Comparison of ENCODE assay signal across 8 cellular contexts in genomic region chr2:70141754-70142589, GRCh38. TPM values are rescaled to one million over a fixed set of nuclear protein-coding genes. Genes with fewer than 3 reads are reported as not detected.
DNase-seq lines count a peak whose midpoint lies in the region; ATAC-seq and TF ChIP-seq lines count a peak whose summit lies in the region.

No MANE protein-coding gene starts in this region.

- POLR2A ChIA-PET in AG04450 (lab: Yijun Ruan, JAX): interaction anchor here (1.0 to 4.5 kb wide), 7 partner anchors 17 to 417 kb away, joined by 3 to 23 read pairs (median 5); partner anchors contain the start of genes C2orf42, MXD1 and PCBP1

- H3K9me3 ChIP-seq in AG04450 (ENCODE audit: control insufficient read depth, insufficient read depth, low read length) (no peaks in the 10 kb centered on the region), hepatocyte (ENCODE audit: low read depth) (no peaks in the 10 kb centered on the region), gastrocnemius medialis (no peaks in the 10 kb centered on the region)

- H3K9me2 ChIP-seq in hepatocyte (replicated peaks; ENCODE audit: insufficient read depth): no peaks in the 10 kb centered on the region

- DNase-seq in AG04450 (ENCODE audit: low read depth, low spot score) (no peak), NCI-H69 (lab: John Stamatoyannopoulos, UW) (peak; percentile 82), amniotic epithelial cell (ENCODE audit: low read depth) (peak; percentile 38), hepatocyte (ENCODE audit: low spot score) (no peak), gastrocnemius medialis (peak; percentile 67 to 89), GM19240 (ENCODE audit: insufficient read length, low spot score) (no peak)

- CTCF ChIA-PET in AG04450 (lab: Charles Lee): interaction anchor here (0.6 to 3.0 kb wide), 9 partner anchors 12 to 230 kb away, joined by 3 to 34 read pairs (median 6); partner anchors contain the start of genes C2orf42 and MXD1

- in situ Hi-C loops in gastrocnemius medialis (cut with MboI; ENCODE audit: low sequenced_read_pairs in 4 of 4): loop anchor here in 1 of 4 donors (5.0 kb wide), 1 partner anchor 230 kb away; no protein-coding TSS in a partner anchor

- H3K27me3 ChIP-seq in AG04450 (ENCODE audit: control insufficient read depth, insufficient read depth, low read length): no peaks in the 10 kb centered on the region
- no peaks in the 10 kb centered on the region for H3K27me3 ChIP-seq in hepatocyte
- H3K27me3 ChIP-seq in gastrocnemius medialis: no peaks in the 10 kb centered on the region

- peak overlapping the region; percentile 73 for H3K27ac ChIP-seq in AG04450 (ENCODE audit: low read depth, low read length)
- H3K27ac ChIP-seq in hepatocyte: peak overlapping the region; percentile 99
- peak overlapping the region; percentile 95 to 100 (median 98) for H3K27ac ChIP-seq in gastrocnemius medialis

- TF ChIP-seq POLR2A in GM18505 (IDR thresholded peaks at IDR 0.05; ENCODE audit: borderline replicate concordance, extremely low read depth, insufficient read depth, insufficient read length) (peak; percentile 55), gastrocnemius medialis (IDR thresholded peaks at IDR 0.05) (peak; percentile 96)

- intact Hi-C loops in gastrocnemius medialis (cut with DNase I; ENCODE audit: low total_unique reads): loop anchor here (1.0 to 5.0 kb wide), 8 partner anchors 18 to 250 kb away; partner anchors contain the start of genes C2orf42, PCBP1, SNRNP27 and SNRPG

- H3K4me3 ChIP-seq in AG04450 (ENCODE audit: low read depth, low read length) (peak overlapping the region; percentile 59), hepatocyte (peak overlapping the region; percentile 6), gastrocnemius medialis (peak overlapping the region; percentile 54 to 75 (median 64))

- peak overlapping the region; percentile 79 for H3K4me2 ChIP-seq in hepatocyte

- no peak for TF ChIP-seq CTCF in AG04450 (IDR thresholded peaks at IDR 0.05; ENCODE audit: low read depth, low read length)
- no peak for TF ChIP-seq CTCF in hepatocyte (IDR thresholded peaks at IDR 0.05; ENCODE audit: poor library complexity)
- TF ChIP-seq CTCF in gastrocnemius medialis (IDR thresholded peaks at IDR 0.05 in 4 of 5, conservative IDR thresholded peaks at IDR 0.05 in 1 of 5): no peak

- H2AFZ ChIP-seq in hepatocyte: no peak overlapping the region

- 6% methylated on average over 16 of the region's 76 CpGs for WGBS in hepatocyte (ENCODE audit: low lambda C conversion rate, missing lambda C conversion rate)

- peak; percentile 46 for ATAC-seq in GM18505 (IDR thresholded peaks at IDR 0.05; ENCODE audit: unreplicated experiment)
- ATAC-seq in HG02938 (IDR thresholded peaks at IDR 0.05; ENCODE audit: unreplicated experiment): peak; percentile 25
- peak; percentile 63 for ATAC-seq in gastrocnemius medialis

- no peaks in the 10 kb centered on the region for H3K79me2 ChIP-seq in hepatocyte

- no peaks in the 10 kb centered on the region for H3K36me3 ChIP-seq in hepatocyte (replicated peaks; ENCODE audit: insufficient read depth, low read depth)
- no peaks in the 10 kb centered on the region for H3K36me3 ChIP-seq in gastrocnemius medialis

- H3K4me1 ChIP-seq in hepatocyte (ENCODE audit: insufficient read depth): peaks cover 21% of the 10 kb centered on the region
- peaks cover 19 to 20% of the 10 kb centered on the region in 2 donors for H3K4me1 ChIP-seq in gastrocnemius medialis

- H4K20me1 ChIP-seq in hepatocyte (ENCODE audit: insufficient read depth, poor library complexity, severe bottlenecking): no peaks in the 10 kb centered on the region

RNA-seq across cellular contexts. Expression of gene C2orf42, which starts 48.8 kb away (rescaled TPM):
- polyA plus RNA-seq in AG04450 (2011; rRNA removed) (9.8 and 10.7 TPM in 2 replicates), hepatocyte (10.1 and 14.3 TPM in 2 replicates)
- polyA minus RNA-seq in AG04450 (2011; rRNA and poly(A)+ RNA removed): 41.1 and 47.4 TPM in 2 replicates
- total RNA-seq in hepatocyte (16.3 and 22.0 TPM in 2 replicates), gastrocnemius medialis (10 to 100 TPM in 1 of 4 donors, 1 to 10 TPM in 3; 6.3 to 10.1 (median 7.3) TPM)

RNA-seq across cellular contexts. Expression of gene PCBP1, which starts 54.7 kb away (rescaled TPM):
- 63.8 and 91.3 TPM in 2 replicates for polyA plus RNA-seq in AG04450 (2011; rRNA removed)
- polyA minus RNA-seq in AG04450 (2011; rRNA and poly(A)+ RNA removed): 65.2 and 76.3 TPM in 2 replicates
- total RNA-seq in hepatocyte: 88.5 and 97.1 TPM in 2 replicates
- polyA plus RNA-seq in hepatocyte: 180 and 183 TPM in 2 replicates
- total RNA-seq in gastrocnemius medialis: 100 to 1,000 TPM; 178 to 296 (median 262) TPM

Comparison
In these comparisons a context has a peak if more than half of its experiments do, and no peak if none do; other contexts are left out.
1. DNase-seq: peak in NCI-H69 (single experiment), amniotic epithelial cell (single experiment) and gastrocnemius medialis (2 of 2); none in AG04450 (single experiment), hepatocyte (single experiment) and GM19240 (single experiment).
2. H3K4me3 ChIP-seq: peak in every context shown above with its lines; median percentile 64 in gastrocnemius medialis; 59 in AG04450; 6 in hepatocyte.
3. Peak in every context shown above with its lines, with median percentiles within 50 percentile points of each other: H3K27ac ChIP-seq and ATAC-seq.